In genomic region chr14:65531148-65531547, GRCh38 we compare ENCODE assay signal across 19 cellular contexts.
DNase-seq lines count a peak whose midpoint lies in the region; ATAC-seq and TF ChIP-seq lines count a peak whose summit lies in the region.
"Had no signal": no experiment of that assay in that cellular context is flagged by ENCODE, and none has a peak within 500 bp of the region (broad histone marks: within the 10 kb centered on the region; RNA-seq: fewer than 3 reads in every experiment).

No MANE protein-coding gene starts in this region.

- peaks cover 47% of the 10 kb centered on the region for H3K36me3 ChIP-seq in OCI-LY7 (ENCODE audit: insufficient read depth, low read length)

- H3K9me2 ChIP-seq in OCI-LY7 (ENCODE audit: insufficient read depth, low read length): no peaks in the 10 kb centered on the region

- H3K4me2 ChIP-seq in OCI-LY7 (ENCODE audit: low read length): 0 out of 2 replicates have a peak overlapping the region, but pooled peaks have one; percentile 5
- H3K4me2 ChIP-seq: BLaER1 treated with 17β-estradiol and CSF1 and Interleukin-3, amounts not matched to agents 10 nM and 100 nM had no signal

- CTCF ChIA-PET in OCI-LY7 (lab: Charles Lee; ENCODE audit: unreplicated experiment): no interaction called here

- no TSS peak for BruUV-seq in OCI-LY7 (replicated peaks; lab: Mats Ljungman, UMichigan)

- no peak overlapping the region for H3K27ac ChIP-seq in OCI-LY7 (ENCODE audit: low read depth, low read length, poor library complexity, severe bottlenecking)
- H3K27ac ChIP-seq: 22Rv1; BLaER1 treated with 17β-estradiol and CSF1 and Interleukin-3, amounts not matched to agents 10 nM and 100 nM; HL-60 had no signal

- TF ChIP-seq CTCF in OCI-LY7 (conservative IDR thresholded peaks at IDR 0.05; ENCODE audit: low read length): no peak

- H3K79me2 ChIP-seq in OCI-LY7 (ENCODE audit: insufficient read depth, low read depth, low read length): peaks cover 92% of the 10 kb centered on the region

- POLR2A ChIA-PET in OCI-LY7 (lab: Charles Lee): no interaction called here

- H3K4me1 Mint-ChIP-seq in stimulated activated naive B cell treated with anti-CD40 and anti-IgM and Interleukin-4, amounts not matched to agents 10 μg/mL and 1 μg/mL and 100 μg/mL, for 72 hours: peaks cover 11 to 29% of the 10 kb centered on the region in 2 donors

- ATAC-seq in stimulated activated naive B cell treated with anti-CD40 and anti-IgM and Interleukin-4, amounts not matched to agents 10 μg/mL and 1 μg/mL and 100 μg/mL, for 72 hours (replicated peaks): peak; percentile 80 to 81
- ATAC-seq: CD8-positive, alpha-beta T cell; HCT116 had no signal

- H3K27me3 Mint-ChIP-seq in stimulated activated naive B cell treated with anti-CD40 and anti-IgM and Interleukin-4, amounts not matched to agents 10 μg/mL and 1 μg/mL and 100 μg/mL, for 72 hours: no peaks in the 10 kb centered on the region

- intact Hi-C loops in OCI-LY7 (cut with micrococcal nuclease; ENCODE audit: unreplicated experiment): no loop called here

- peaks cover 38% of the 10 kb centered on the region; the same call in 1 of the 2 replicates for H3K9me3 ChIP-seq in OCI-LY7 (ENCODE audit: low read length)

- peak; percentile 7 for DNase-seq in NOMO-1 treated with DMSO at 0.1 percent for 48 hours (lab: John Stamatoyannopoulos, UW; ENCODE audit: unreplicated experiment)
- no peak for DNase-seq in NOMO-1 (lab: John Stamatoyannopoulos, UW; ENCODE audit: unreplicated experiment in 2 of 2)
- DNase-seq in OCI-LY7 (ENCODE audit: low spot score): peak; percentile 10
- DNase-seq in germinal center (ENCODE audit: low spot score): peak; percentile 40
- no peak for DNase-seq in stimulated activated naive B cell treated with anti-CD40 and anti-IgM and Interleukin-4, amounts not matched to agents 10 μg/mL and 1 μg/mL and 100 μg/mL, for 72 hours
- no peak for DNase-seq in DMS153 (lab: John Stamatoyannopoulos, UW)
- DNase-seq in A172 (ENCODE audit: low spot score): no peak
- DNase-seq in activated CD4-positive, alpha-beta T cell treated with anti-CD3 and anti-CD28 coated beads, Interleukin-2, amount 50 U/mL, for 4 hours: no peak
- DNase-seq: Calu3; CD8-positive, alpha-beta T cell; DMS53; DND-41; GOT3; H7; HFFc6 had no signal

- no peak overlapping the region for H2AFZ ChIP-seq in OCI-LY7 (ENCODE audit: low read length)

- peaks cover 12 to 13% of the 10 kb centered on the region in 2 donors for H3K9me3 Mint-ChIP-seq in stimulated activated naive B cell treated with anti-CD40 and anti-IgM and Interleukin-4, amounts not matched to agents 10 μg/mL and 1 μg/mL and 100 μg/mL, for 72 hours
- H3K9me3 Mint-ChIP-seq: HFFc6 had no signal

- no peak overlapping the region for H3K27ac Mint-ChIP-seq in stimulated activated naive B cell treated with anti-CD40 and anti-IgM and Interleukin-4, amounts not matched to agents 10 μg/mL and 1 μg/mL and 100 μg/mL, for 72 hours
- H3K27ac Mint-ChIP-seq: CD8-positive, alpha-beta T cell; HFFc6 had no signal

- peaks cover 13 to 29% of the 10 kb centered on the region in 2 donors for H3K36me3 Mint-ChIP-seq in stimulated activated naive B cell treated with anti-CD40 and anti-IgM and Interleukin-4, amounts not matched to agents 10 μg/mL and 1 μg/mL and 100 μg/mL, for 72 hours

- no peak overlapping the region for H3K4me3 ChIP-seq in OCI-LY7 (ENCODE audit: low read depth, low read length, poor library complexity, severe bottlenecking)
- H3K4me3 ChIP-seq: BLaER1 treated with 17β-estradiol and CSF1 and Interleukin-3, amounts not matched to agents 10 nM and 100 nM had no signal

- no peak overlapping the region for H3K4me3 Mint-ChIP-seq in stimulated activated naive B cell treated with anti-CD40 and anti-IgM and Interleukin-4, amounts not matched to agents 10 μg/mL and 1 μg/mL and 100 μg/mL, for 72 hours
- H3K4me3 Mint-ChIP-seq: CD8-positive, alpha-beta T cell; HFFc6 had no signal

- peaks cover 8% of the 10 kb centered on the region; the same call in 1 of the 2 replicates for H4K20me1 ChIP-seq in OCI-LY7 (ENCODE audit: insufficient read depth, low read length)
- H4K20me1 ChIP-seq: BLaER1 treated with 17β-estradiol and CSF1 and Interleukin-3, amounts not matched to agents 10 nM and 100 nM had no signal

- peaks cover 25% of the 10 kb centered on the region for H3K4me1 ChIP-seq in OCI-LY7 (ENCODE audit: insufficient read depth, low read length, poor library complexity, severe bottlenecking)

Comparison
In these comparisons a context has a peak if more than half of its experiments do, and no peak if none do; other contexts are left out.
1. DNase-seq: peak in NOMO-1 treated with DMSO at 0.1 percent for 48 hours (single experiment), OCI-LY7 (single experiment) and germinal center (single experiment); none in NOMO-1 (0 of 2), stimulated activated naive B cell treated with anti-CD40 and anti-IgM and Interleukin-4, amounts not matched to agents 10 μg/mL and 1 μg/mL and 100 μg/mL, for 72 hours (single experiment), DMS153 (single experiment), A172 (single experiment) and activated CD4-positive, alpha-beta T cell treated with anti-CD3 and anti-CD28 coated beads, Interleukin-2, amount 50 U/mL, for 4 hours (0 of 2).